In the genomic region with DNA sequence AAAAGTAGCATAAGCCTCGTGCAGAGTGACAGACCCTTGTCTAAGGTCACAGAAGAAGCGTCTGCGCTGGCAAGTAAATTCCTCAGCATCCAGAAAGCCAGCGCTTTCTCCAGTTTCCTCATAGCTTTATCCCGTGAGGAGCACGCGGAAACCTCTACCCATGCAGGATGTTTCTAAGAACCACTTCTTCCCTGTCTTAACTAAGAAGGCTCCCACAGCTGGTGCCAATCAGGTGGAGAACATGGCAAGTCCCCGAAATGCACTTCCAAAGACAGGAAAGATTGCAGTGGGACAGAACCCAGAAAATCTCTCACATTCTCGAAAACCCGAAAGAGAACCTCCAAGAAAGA, we compare ENCODE assay signal across 8 cellular contexts. TPM values are rescaled to one million over a fixed set of nuclear protein-coding genes. Genes with fewer than 3 reads are reported as not detected.
DNase-seq lines count a peak whose midpoint lies in the region; ATAC-seq and TF ChIP-seq lines count a peak whose summit lies in the region.

No MANE protein-coding gene starts in this region.

- peaks cover 83% of the 10 kb centered on the region for H3K79me2 ChIP-seq in GM23248 (ENCODE audit: insufficient read depth)

- H3K4me2 ChIP-seq in GM23248 (ENCODE audit: unreplicated experiment): peak overlapping the region; percentile 94

- H3K4me1 ChIP-seq in GM23248 (ENCODE audit: insufficient read depth): peaks cover 22% of the 10 kb centered on the region

- H3K4me3 Mint-ChIP-seq in osteocyte (ENCODE audit: unreplicated experiment): no peak overlapping the region

- H2AFZ ChIP-seq in GM23248: peak overlapping the region; percentile 82; the same call in 1 of the 2 replicates

- H3K36me3 Mint-ChIP-seq in osteocyte (ENCODE audit: unreplicated experiment): peaks cover 18% of the 10 kb centered on the region

- H3K9me2 ChIP-seq in GM23248 (ENCODE audit: insufficient read depth): no peaks in the 10 kb centered on the region

- peak; percentile 17 for ATAC-seq in left colon
- ATAC-seq in HG03097 (IDR thresholded peaks at IDR 0.05; ENCODE audit: low FRiP score, unreplicated experiment): no peak
- no peak for ATAC-seq in HG03095 (IDR thresholded peaks at IDR 0.05; ENCODE audit: unreplicated experiment)

- H3K4me1 Mint-ChIP-seq in osteocyte (ENCODE audit: unreplicated experiment): peaks cover 34% of the 10 kb centered on the region

- DNase-seq in GM23248 (peak; percentile 68), left colon (peak in 1 of 2 donors; percentile 60), osteocyte (ENCODE audit: extremely low spot score, unreplicated experiment) (no peak), T1000 (lab: John Stamatoyannopoulos, UW) (no peak)

- TF ChIP-seq CTCF in C4-2B (conservative IDR thresholded peaks at IDR 0.05) (no peak), WI38 (IDR thresholded peaks at IDR 0.05; ENCODE audit: low read depth, low read length) (no peak), osteocyte (IDR thresholded peaks at IDR 0.05) (no peak)

- H3K27me3 ChIP-seq in GM23248 (replicated peaks; ENCODE audit: insufficient read depth): no peaks in the 10 kb centered on the region

- intact Hi-C loops in left colon (cut with DNase I, micrococcal nuclease): no loop called here

- no peak overlapping the region for H3K27ac Mint-ChIP-seq in osteocyte (ENCODE audit: unreplicated experiment)

- H3K9ac ChIP-seq in GM23248: peak overlapping the region; percentile 91

- H3F3A ChIP-seq in GM23248 (ENCODE audit: insufficient read depth): peaks cover 22% of the 10 kb centered on the region

- H3K27me3 Mint-ChIP-seq in osteocyte (ENCODE audit: unreplicated experiment): no peaks in the 10 kb centered on the region

- H3K9me3 ChIP-seq in GM23248 (ENCODE audit: low read depth): no peaks in the 10 kb centered on the region

- H3K9me3 Mint-ChIP-seq in osteocyte (ENCODE audit: unreplicated experiment): no peaks in the 10 kb centered on the region

- in situ Hi-C loops in GM23248 (cut with MboI): no loop called here

- H3K27ac ChIP-seq in C4-2B (peak overlapping the region; percentile 82), GM23248 (peak overlapping the region; percentile 97)

- 1 to 3% methylated on average over 10 of the region's 10 CpGs for WGBS in GM23248 (ENCODE audit: low coverage in 1 of 2, low lambda C conversion rate in 2 of 2, missing lambda C conversion rate in 2 of 2), 2 experiments

- H3K4me3 ChIP-seq in GM23248: peak overlapping the region; percentile 94
- peak overlapping the region; percentile 98 for H3K4me3 ChIP-seq in WI38 (ENCODE audit: low read depth, low read length)

- peaks cover 14% of the 10 kb centered on the region; the same call in 1 of the 2 replicates for H4K20me1 ChIP-seq in GM23248 (ENCODE audit: insufficient read depth)

- H3K36me3 ChIP-seq in GM23248 (ENCODE audit: low read depth): peaks cover 21% of the 10 kb centered on the region

RNA-seq across cellular contexts. Expression of gene ARID4A, which starts 1.0 kb away (rescaled TPM):
- 3.2 and 5.7 TPM in 2 replicates for total RNA-seq in GM23248 (2014; rRNA removed; shearing (Covaris generic))
- polyA plus RNA-seq in GM23248 (2016; fragmentation: Nextera tagmentation; extraction: Ambion mirVana): 13.7 and 17.3 TPM in 2 replicates
- 10 to 100 TPM; 23.4 to 34.0 TPM for total RNA-seq in left colon
- 19.1 and 22.7 TPM in 2 replicates for total RNA-seq in osteocyte

RNA-seq across cellular contexts. Expression of gene PSMA3, which starts 52.7 kb away (rescaled TPM):
- 46.2 and 54.0 TPM in 2 replicates for total RNA-seq in GM23248 (2014; rRNA removed; shearing (Covaris generic))
- 182 and 183 TPM in 2 replicates for polyA plus RNA-seq in GM23248 (2016; fragmentation: Nextera tagmentation; extraction: Ambion mirVana)
- total RNA-seq in left colon: 100 to 1,000 TPM; 100 to 138 TPM
- total RNA-seq in osteocyte: 143 and 156 TPM in 2 replicates
